In genomic region chr15:68578960-68579935, GRCh38 we compare ENCODE assay signal across 2 cellular contexts.
TF ChIP-seq lines count a peak whose summit lies in the region.

CORO2B (plus strand) TSS chr15:68578993; CDS start chr15:68579263, 270 bp downstream.

TF ChIP-seq in IMR-90, 13 proteins besides CTCF, POLR2A, EP300 and RAD21:
- TF ChIP-seq ELK1 (IDR thresholded peaks at IDR 0.05; ENCODE audit: borderline replicate concordance, low read depth, low read length) (no peak), RCOR1 (IDR thresholded peaks at IDR 0.05; ENCODE audit: insufficient replicate concordance, low read length) (no peak), MAZ (IDR thresholded peaks at IDR 0.05; ENCODE audit: borderline replicate concordance, low read depth, low read length) (peak; percentile 31; the same call in 1 of the 2 replicates), CHD1 (IDR thresholded peaks at IDR 0.05; ENCODE audit: low read depth, low read length) (no peak), MAFK (IDR thresholded peaks at IDR 0.05; ENCODE audit: low read depth, low read length) (no peak)

TF ChIP-seq in neural cell, 6 proteins besides CTCF, POLR2A, EP300 and RAD21:
- TF ChIP-seq, protein P1, sequence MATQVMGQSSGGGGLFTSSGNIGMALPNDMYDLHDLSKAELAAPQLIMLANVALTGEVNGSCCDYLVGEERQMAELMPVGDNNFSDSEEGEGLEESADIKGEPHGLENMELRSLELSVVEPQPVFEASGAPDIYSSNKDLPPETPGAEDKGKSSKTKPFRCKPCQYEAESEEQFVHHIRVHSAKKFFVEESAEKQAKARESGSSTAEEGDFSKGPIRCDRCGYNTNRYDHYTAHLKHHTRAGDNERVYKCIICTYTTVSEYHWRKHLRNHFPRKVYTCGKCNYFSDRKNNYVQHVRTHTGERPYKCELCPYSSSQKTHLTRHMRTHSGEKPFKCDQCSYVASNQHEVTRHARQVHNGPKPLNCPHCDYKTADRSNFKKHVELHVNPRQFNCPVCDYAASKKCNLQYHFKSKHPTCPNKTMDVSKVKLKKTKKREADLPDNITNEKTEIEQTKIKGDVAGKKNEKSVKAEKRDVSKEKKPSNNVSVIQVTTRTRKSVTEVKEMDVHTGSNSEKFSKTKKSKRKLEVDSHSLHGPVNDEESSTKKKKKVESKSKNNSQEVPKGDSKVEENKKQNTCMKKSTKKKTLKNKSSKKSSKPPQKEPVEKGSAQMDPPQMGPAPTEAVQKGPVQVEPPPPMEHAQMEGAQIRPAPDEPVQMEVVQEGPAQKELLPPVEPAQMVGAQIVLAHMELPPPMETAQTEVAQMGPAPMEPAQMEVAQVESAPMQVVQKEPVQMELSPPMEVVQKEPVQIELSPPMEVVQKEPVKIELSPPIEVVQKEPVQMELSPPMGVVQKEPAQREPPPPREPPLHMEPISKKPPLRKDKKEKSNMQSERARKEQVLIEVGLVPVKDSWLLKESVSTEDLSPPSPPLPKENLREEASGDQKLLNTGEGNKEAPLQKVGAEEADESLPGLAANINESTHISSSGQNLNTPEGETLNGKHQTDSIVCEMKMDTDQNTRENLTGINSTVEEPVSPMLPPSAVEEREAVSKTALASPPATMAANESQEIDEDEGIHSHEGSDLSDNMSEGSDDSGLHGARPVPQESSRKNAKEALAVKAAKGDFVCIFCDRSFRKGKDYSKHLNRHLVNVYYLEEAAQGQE (IDR thresholded peaks at IDR 0.05; ENCODE audit: borderline replicate concordance) = peak; percentile 41
- TF ChIP-seq MXI1 (conservative IDR thresholded peaks at IDR 0.05; ENCODE audit: poor library complexity, severe bottlenecking) = no peak
- TF ChIP-seq TAF1 (IDR thresholded peaks at IDR 0.05; ENCODE audit: low read depth) = no peak
- TF ChIP-seq POLR2AphosphoS5 (IDR thresholded peaks at IDR 0.05) = peak; percentile 38
